Comparison of ENCODE assay signal across 1 cellular context in genomic region chr7:141014523-141015395, GRCh38.
TF ChIP-seq lines count a peak whose summit lies in the region.

MRPS33 (minus strand) TSS chr7:141014952; CDS start chr7:141010633, 4,319 bp downstream.

TF ChIP-seq in SK-N-SH, 30 proteins besides CTCF, POLR2A, EP300 and RAD21 (continued from another document):
- peak; percentile 43 for TF ChIP-seq SMC3 (IDR thresholded peaks at IDR 0.05; ENCODE audit: low read depth, low read length)
- TF ChIP-seq GABPA (IDR thresholded peaks at IDR 0.05; ENCODE audit: low read depth), result peak; percentile 93
- TF ChIP-seq PBX3 (IDR thresholded peaks at IDR 0.05), result no peak; the same call in 1 of the 2 replicates
- TF ChIP-seq NFIC (IDR thresholded peaks at IDR 0.05; ENCODE audit: borderline replicate concordance), result no peak
- TF ChIP-seq RCOR1 (IDR thresholded peaks at IDR 0.05; ENCODE audit: low read length), result peak; percentile 48; the same call in 1 of the 2 replicates
